10 cellular contexts compared by ENCODE assay signal in the genomic region with DNA sequence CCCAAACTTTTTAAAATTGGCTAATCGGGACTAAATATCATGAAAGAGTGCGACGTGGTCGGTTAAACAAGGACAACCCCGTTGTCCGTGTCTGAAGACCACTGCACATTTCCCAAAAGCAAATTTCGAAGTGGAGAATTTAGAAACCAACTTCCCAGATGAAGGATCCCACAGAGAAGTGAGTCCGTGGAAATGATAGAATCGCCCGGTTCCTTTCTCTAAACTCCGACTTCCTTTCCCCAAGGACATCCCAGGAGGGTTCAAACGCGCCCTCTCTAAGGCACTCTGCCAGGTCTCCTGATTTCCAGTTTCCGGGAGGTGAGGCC. TPM values are rescaled to one million over a fixed set of nuclear protein-coding genes. Genes with fewer than 3 reads are reported as not detected.
A peak's percentile ranks its signal among the peaks of the same experiment; 100 is the strongest.
DNase-seq lines count a peak whose midpoint lies in the region; ATAC-seq and TF ChIP-seq lines count a peak whose summit lies in the region.
"Had no signal": no experiment of that assay in that cellular context is flagged by ENCODE, and none has a peak within 500 bp of the region (broad histone marks: within the 10 kb centered on the region; RNA-seq: fewer than 3 reads in every experiment).

No MANE protein-coding gene starts in this region.

- peaks cover 2% of the 10 kb centered on the region for H3K36me3 Mint-ChIP-seq in activated CD8-positive, alpha-beta memory T cell treated with anti-CD3 and anti-CD28 coated beads, Interleukin-2, amount 10 ng/mL, durations not matched to agents 7 days and 5 days
- no peaks in the 10 kb centered on the region for H3K36me3 Mint-ChIP-seq in activated CD4-positive, alpha-beta memory T cell treated with anti-CD3 and anti-CD28 coated beads for 36 hours

- no peak for ATAC-seq in activated CD8-positive, alpha-beta memory T cell treated with anti-CD3 and anti-CD28 coated beads, Interleukin-2, amount 10 ng/mL, durations not matched to agents 7 days and 5 days
- ATAC-seq in left lung = no peak
- ATAC-seq in GM21825 (IDR thresholded peaks at IDR 0.05; ENCODE audit: unreplicated experiment) = no peak

- H3K9me3 ChIP-seq in left lung (no peaks in the 10 kb centered on the region), stomach (no peaks in the 10 kb centered on the region)

- peaks cover 19% of the 10 kb centered on the region for H3K27me3 Mint-ChIP-seq in activated CD8-positive, alpha-beta memory T cell treated with anti-CD3 and anti-CD28 coated beads, Interleukin-2, amount 10 ng/mL, durations not matched to agents 7 days and 5 days
- H3K27me3 Mint-ChIP-seq in activated CD4-positive, alpha-beta memory T cell treated with anti-CD3 and anti-CD28 coated beads for 36 hours = no peaks in the 10 kb centered on the region

- peaks cover 0 to 10% of the 10 kb centered on the region in 2 donors for H3K36me3 ChIP-seq in left lung
- H3K36me3 ChIP-seq in stomach = peaks cover under 1 to 10% (median 9%) of the 10 kb centered on the region in 4 donors

- DNase-seq in activated CD8-positive, alpha-beta memory T cell treated with anti-CD3 and anti-CD28 coated beads, Interleukin-2, amount 10 ng/mL, durations not matched to agents 7 days and 5 days = no peak
- no peak for DNase-seq in activated CD8-positive, alpha-beta memory T cell treated with anti-CD3 and anti-CD28 coated beads for 24 hours
- DNase-seq in activated CD4-positive, alpha-beta memory T cell treated with anti-CD3 and anti-CD28 coated beads for 36 hours = no peak
- DNase-seq in left lung (no peak), stomach (no peak), NK-92 (lab: John Stamatoyannopoulos, UW; ENCODE audit: unreplicated experiment) (no peak)
- no peak for DNase-seq in activated CD4-positive, CD25-positive, alpha-beta regulatory T cell (lab: John Stamatoyannopoulos, UW)
- DNase-seq: NCI-H2029 treated with DMSO at 0.1 percent for 48 hours had no signal

- H3K27ac Mint-ChIP-seq in activated CD8-positive, alpha-beta memory T cell treated with anti-CD3 and anti-CD28 coated beads, Interleukin-2, amount 10 ng/mL, durations not matched to agents 7 days and 5 days = no peak overlapping the region
- peak overlapping the region; percentile 56 for H3K27ac Mint-ChIP-seq in activated CD4-positive, alpha-beta memory T cell treated with anti-CD3 and anti-CD28 coated beads for 36 hours

- no peak for TF ChIP-seq POLR2A in stomach (IDR thresholded peaks at IDR 0.05)

- POLR2A ChIA-PET in activated CD4-positive, alpha-beta memory T cell treated with anti-CD3 and anti-CD28 coated beads for 36 hours (lab: Charles Lee) = interaction anchor here (1.0 to 3.0 kb wide), 3 partner anchors 26 to 105 kb away, joined by 4 to 10 read pairs (median 5); a partner anchor contains a TSS

- intact Hi-C loops in activated CD4-positive, alpha-beta memory T cell treated with anti-CD3 and anti-CD28 coated beads for 36 hours (cut with micrococcal nuclease) = loop anchor here (2.0 to 10.0 kb wide), 4 partner anchors 104 to 460 kb away; a partner anchor contains a TSS
- intact Hi-C loops in left lung (cut with DNase I) = loop anchor here (5.0 to 10.0 kb wide), 3 partner anchors 98 to 173 kb away; a partner anchor contains a TSS
- intact Hi-C loops in stomach (cut with DNase I; ENCODE audit: low total_unique reads) = no loop called here

- H3K4me3 ChIP-seq in left lung (peak overlapping the region in 1 of 2 donors; percentile 68), stomach (peak overlapping the region; percentile 80 to 95 (median 84))

- CTCF ChIA-PET in activated CD8-positive, alpha-beta memory T cell treated with anti-CD3 and anti-CD28 coated beads, Interleukin-2, amount 10 ng/mL, durations not matched to agents 7 days and 5 days (lab: Charles Lee) = interaction anchor here (1.0 to 4.4 kb wide), 7 partner anchors 11 to 463 kb away, joined by 3 to 20 read pairs (median 5); a partner anchor contains a TSS
- CTCF ChIA-PET in activated CD4-positive, alpha-beta memory T cell treated with anti-CD3 and anti-CD28 coated beads for 36 hours (lab: Charles Lee) = interaction anchor here (1.0 to 2.4 kb wide), 6 partner anchors 8 to 448 kb away, joined by 3 to 10 read pairs (median 4); a partner anchor contains a TSS

- H3K4me1 Mint-ChIP-seq in activated CD8-positive, alpha-beta memory T cell treated with anti-CD3 and anti-CD28 coated beads, Interleukin-2, amount 10 ng/mL, durations not matched to agents 7 days and 5 days = peaks cover 22% of the 10 kb centered on the region
- peaks cover 10% of the 10 kb centered on the region for H3K4me1 Mint-ChIP-seq in activated CD4-positive, alpha-beta memory T cell treated with anti-CD3 and anti-CD28 coated beads for 36 hours (ENCODE audit: low read depth)

- H3K27ac ChIP-seq in left lung (peak overlapping the region; percentile 79 to 80), stomach (peak overlapping the region; percentile 89 to 94 (median 92))
- H3K27ac ChIP-seq: SK-N-MC had no signal

- no peaks in the 10 kb centered on the region for H3K9me3 Mint-ChIP-seq in activated CD8-positive, alpha-beta memory T cell treated with anti-CD3 and anti-CD28 coated beads, Interleukin-2, amount 10 ng/mL, durations not matched to agents 7 days and 5 days (ENCODE audit: low read depth)
- no peaks in the 10 kb centered on the region for H3K9me3 Mint-ChIP-seq in activated CD4-positive, alpha-beta memory T cell treated with anti-CD3 and anti-CD28 coated beads for 36 hours

- H3K4me1 ChIP-seq in left lung = peaks cover 23 to 86% of the 10 kb centered on the region in 2 donors
- peaks cover 55 to 85% (median 80%) of the 10 kb centered on the region in 4 donors for H3K4me1 ChIP-seq in stomach

- TF ChIP-seq CTCF in left lung (IDR thresholded peaks at IDR 0.05) (no peak), stomach (IDR thresholded peaks at IDR 0.05) (no peak)

- TF ChIP-seq EP300 in stomach (IDR thresholded peaks at IDR 0.05) = no peak

- H3K27me3 ChIP-seq in left lung (peaks cover 0 to 45% of the 10 kb centered on the region in 2 donors), stomach (peaks cover 0 to 16% (median 0%) of the 10 kb centered on the region in 3 donors)

- WGBS in stomach, 5 donors = 32 to 62% (median 48%) methylated on average over 13 to 14 of the region's 14 CpGs

- peak overlapping the region; percentile 77 for H3K4me3 Mint-ChIP-seq in activated CD8-positive, alpha-beta memory T cell treated with anti-CD3 and anti-CD28 coated beads, Interleukin-2, amount 10 ng/mL, durations not matched to agents 7 days and 5 days
- peak overlapping the region; percentile 81 for H3K4me3 Mint-ChIP-seq in activated CD4-positive, alpha-beta memory T cell treated with anti-CD3 and anti-CD28 coated beads for 36 hours

RNA-seq across cellular contexts. Expression of a gene that starts 1.2 kb away (rescaled TPM):
- total RNA-seq in activated CD8-positive, alpha-beta memory T cell treated with anti-CD3 and anti-CD28 coated beads, Interleukin-2, amount 10 ng/mL, durations not matched to agents 7 days and 5 days = 1 to 10 TPM in 1 of 2 experiments, under 1 TPM in 1; 0.75 to 1.1 TPM
- total RNA-seq in activated CD4-positive, alpha-beta memory T cell treated with anti-CD3 and anti-CD28 coated beads for 36 hours = under 1 TPM; 0.46 to 0.71 TPM
- total RNA-seq in left lung (10 to 100 TPM; 25.3 to 38.7 TPM), stomach (100 to 1,000 TPM in 1 of 5 donors, 10 to 100 TPM in 4; 19.3 to 140 (median 43.3) TPM)
- polyA plus RNA-seq in stomach = 10 to 100 TPM in 2 of 3 donors, 1 to 10 TPM in 1; 8.1 to 24.0 (median 15.5) TPM

RNA-seq across cellular contexts. Expression of a gene that starts 23.1 kb away (rescaled TPM):
- total RNA-seq in activated CD8-positive, alpha-beta memory T cell treated with anti-CD3 and anti-CD28 coated beads, Interleukin-2, amount 10 ng/mL, durations not matched to agents 7 days and 5 days = 10 to 100 TPM; 62.2 to 68.0 TPM
- total RNA-seq in activated CD4-positive, alpha-beta memory T cell treated with anti-CD3 and anti-CD28 coated beads for 36 hours = 10 to 100 TPM; 42.2 to 46.0 TPM
- total RNA-seq in left lung = 10 to 100 TPM; 48.0 to 50.9 TPM
- total RNA-seq in stomach = 10 to 100 TPM in 2 of 5 donors, 1 to 10 TPM in 3; 4.1 to 54.0 (median 8.1) TPM
- polyA plus RNA-seq in stomach = 10 to 100 TPM; 18.9 to 28.6 (median 28.0) TPM

RNA-seq across cellular contexts. Expression of a gene that starts 23.8 kb away (rescaled TPM):
- total RNA-seq in activated CD8-positive, alpha-beta memory T cell treated with anti-CD3 and anti-CD28 coated beads, Interleukin-2, amount 10 ng/mL, durations not matched to agents 7 days and 5 days = 10 to 100 TPM; 14.6 to 16.8 TPM
- 1 to 10 TPM; 6.5 to 8.1 TPM for total RNA-seq in activated CD4-positive, alpha-beta memory T cell treated with anti-CD3 and anti-CD28 coated beads for 36 hours
- total RNA-seq in left lung (10 to 100 TPM; 10.7 to 12.0 TPM), stomach (10 to 100 TPM in 1 of 5 donors, 1 to 10 TPM in 3, not detected in 1; 2.4 to 11.0 (median 5.3) TPM)
- 1 to 10 TPM; 1.4 to 2.7 (median 2.2) TPM for polyA plus RNA-seq in stomach

RNA-seq across cellular contexts. Expression of a gene that starts 53.4 kb away (rescaled TPM):
- total RNA-seq in activated CD8-positive, alpha-beta memory T cell treated with anti-CD3 and anti-CD28 coated beads, Interleukin-2, amount 10 ng/mL, durations not matched to agents 7 days and 5 days = not detected
- not detected for total RNA-seq in activated CD4-positive, alpha-beta memory T cell treated with anti-CD3 and anti-CD28 coated beads for 36 hours
- total RNA-seq in left lung = under 1 TPM in 1 of 2 donors, not detected in 1; 0.23 TPM
- total RNA-seq in stomach = 10 to 100 TPM in 1 of 5 donors, under 1 TPM in 1, not detected in 3; 0.73 to 18.0 TPM
- under 1 TPM in 1 of 3 donors, not detected in 2; 0.08 TPM for polyA plus RNA-seq in stomach

Comparison
In these comparisons a context has a peak if more than half of its experiments do, and no peak if none do; other contexts are left out.
1. RNA of a gene that starts 1.2 kb away (total RNA-seq): 19.3 to 140 TPM in stomach and 25.3 to 38.7 TPM in left lung; 0.75 to 1.1 TPM in activated CD8-positive, alpha-beta memory T cell treated with anti-CD3 and anti-CD28 coated beads, Interleukin-2, amount 10 ng/mL, durations not matched to agents 7 days and 5 days and 0.46 to 0.71 TPM in activated CD4-positive, alpha-beta memory T cell treated with anti-CD3 and anti-CD28 coated beads for 36 hours; every median in the first group is over 4 times any median in the second.